ENCODE assay signal across 20 cellular contexts in the genomic region with DNA sequence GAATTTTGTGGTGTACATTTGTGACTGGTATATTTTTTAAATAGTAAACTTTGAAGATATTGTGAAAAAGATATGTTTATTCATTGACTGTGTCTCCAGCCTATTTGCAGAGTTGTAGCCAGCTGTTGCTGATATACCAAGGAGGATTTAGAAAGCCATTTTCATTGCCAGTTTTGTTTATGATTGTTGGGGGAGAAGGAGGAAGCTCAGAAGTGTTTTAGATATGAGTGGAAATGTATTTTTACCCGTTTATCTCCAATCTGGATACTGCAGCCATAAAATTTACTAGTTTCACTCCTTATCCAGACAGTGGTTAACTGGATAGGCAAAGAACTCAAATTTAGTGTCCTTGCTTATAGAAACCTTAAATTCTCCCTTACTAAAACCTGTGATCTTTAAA. TPM values are rescaled to one million over a fixed set of nuclear protein-coding genes. Genes with fewer than 3 reads are reported as not detected.
DNase-seq lines count a peak whose midpoint lies in the region; ATAC-seq and TF ChIP-seq lines count a peak whose summit lies in the region.
"Had no signal": no experiment of that assay in that cellular context is flagged by ENCODE, and none has a peak within 500 bp of the region (broad histone marks: within the 10 kb centered on the region; RNA-seq: fewer than 3 reads in every experiment).

No MANE protein-coding gene starts in this region.

- H3K4me2 ChIP-seq in PC-9, result no peak overlapping the region
- H3K4me2 ChIP-seq: KMS-11 had no signal

- H3K79me2 ChIP-seq in PC-9 (ENCODE audit: low read depth), result peaks cover 76% of the 10 kb centered on the region

- no TSS peak for BruUV-seq in PC-9 (replicated peaks; lab: Mats Ljungman, UMichigan)

- 37 to 41% (median 38%) methylated on average over 1 of the region's 1 CpG for WGBS in psoas muscle, 3 donors

- H3K4me1 Mint-ChIP-seq in CD8-positive, alpha-beta T cell (ENCODE audit: low read depth), result peaks cover 73% of the 10 kb centered on the region

- H3K9me3 Mint-ChIP-seq in CD8-positive, alpha-beta T cell, result no peaks in the 10 kb centered on the region

- H3K27ac ChIP-seq in CD8-positive, alpha-beta T cell (ENCODE audit: low read depth, low read length), result no peak overlapping the region
- peak overlapping the region; percentile 11 for H3K27ac ChIP-seq in psoas muscle
- no peak overlapping the region for H3K27ac ChIP-seq in PC-9
- H3K27ac ChIP-seq: C4-2B, KMS-11 had no signal

- no peaks in the 10 kb centered on the region for H3F3A ChIP-seq in PC-9 (ENCODE audit: insufficient read depth, low read depth)

- no peaks in the 10 kb centered on the region; the same call in 1 of the 2 replicates for H4K20me1 ChIP-seq in PC-9 (ENCODE audit: insufficient read depth)

- H3K36me3 Mint-ChIP-seq in CD8-positive, alpha-beta T cell, result peaks cover 30% of the 10 kb centered on the region

- POLR2A ChIA-PET in CD8-positive, alpha-beta T cell (lab: Charles Lee), result no interaction called here
- POLR2A ChIA-PET in PC-9 (lab: Charles Lee; ENCODE audit: unreplicated experiment), result no interaction called here

- no peaks in the 10 kb centered on the region for H3K9me3 ChIP-seq in CD8-positive, alpha-beta T cell (ENCODE audit: low read length)
- no peaks in the 10 kb centered on the region for H3K9me3 ChIP-seq in psoas muscle
- H3K9me3 ChIP-seq in PC-9 (ENCODE audit: insufficient read depth, low read depth), result no peaks in the 10 kb centered on the region

- no peaks in the 10 kb centered on the region for H3K27me3 ChIP-seq in CD8-positive, alpha-beta T cell (ENCODE audit: insufficient read depth, low read length)
- H3K27me3 ChIP-seq in psoas muscle (ENCODE audit: insufficient read depth in 3 of 3, low read length in 2 of 3) (no peaks in the 10 kb centered on the region), PC-9 (ENCODE audit: insufficient read depth, low read depth) (no peaks in the 10 kb centered on the region)

- no peak for ATAC-seq in CD8-positive, alpha-beta T cell
- ATAC-seq in psoas muscle (no peak), GM18909 (IDR thresholded peaks at IDR 0.05; ENCODE audit: poor library complexity, unreplicated experiment) (no peak)
- ATAC-seq: PC-3 had no signal

- CTCF ChIA-PET in CD8-positive, alpha-beta T cell (lab: Charles Lee), result no interaction called here
- CTCF ChIA-PET in PC-9 (lab: Charles Lee), result no interaction called here

- no peak overlapping the region for H3K4me3 ChIP-seq in CD8-positive, alpha-beta T cell (ENCODE audit: low read depth, low read length)
- H3K4me3 ChIP-seq in psoas muscle (no peak overlapping the region), PC-9 (no peak overlapping the region)
- H3K4me3 ChIP-seq: GM12878 had no signal

- H3K9me2 ChIP-seq in PC-9 (ENCODE audit: insufficient read depth), result no peaks in the 10 kb centered on the region

- intact Hi-C loops in CD8-positive, alpha-beta T cell (cut with DNase I, micrococcal nuclease), result loop anchor here in 1 of 2 experiments (2.0 kb wide), 1 partner anchor 15 kb away; no protein-coding TSS in a partner anchor
- intact Hi-C loops in psoas muscle (cut with DNase I) (no loop called here), PC-9 (cut with micrococcal nuclease; ENCODE audit: unreplicated experiment) (no loop called here)

- no peak overlapping the region for H3K4me3 Mint-ChIP-seq in CD8-positive, alpha-beta T cell

- H2AFZ ChIP-seq in PC-9, result no peak overlapping the region

- no peak for TF ChIP-seq CTCF in CD8-positive, alpha-beta T cell (IDR thresholded peaks at IDR 0.05)
- TF ChIP-seq CTCF in psoas muscle (IDR thresholded peaks at IDR 0.05), result no peak
- no peak for TF ChIP-seq CTCF in PC-9 (conservative IDR thresholded peaks at IDR 0.05)

- peak overlapping the region; percentile 15 for H3K27ac Mint-ChIP-seq in CD8-positive, alpha-beta T cell

- no peaks in the 10 kb centered on the region for H3K36me3 ChIP-seq in CD8-positive, alpha-beta T cell (ENCODE audit: insufficient read depth, low read length)
- H3K36me3 ChIP-seq in psoas muscle (ENCODE audit: insufficient read depth in 1 of 2, low read depth in 1 of 2) (no peaks in the 10 kb centered on the region), PC-9 (ENCODE audit: low read depth) (no peaks in the 10 kb centered on the region)

- TF ChIP-seq POLR2A in erythroblast (IDR thresholded peaks at IDR 0.05; ENCODE audit: low read length), result no peak

- H3K4me1 ChIP-seq in CD8-positive, alpha-beta T cell (ENCODE audit: insufficient read depth, low read length), result peaks cover 35% of the 10 kb centered on the region
- H3K4me1 ChIP-seq in psoas muscle (peaks cover 70% of the 10 kb centered on the region), PC-9 (replicated peaks; ENCODE audit: insufficient read depth) (peaks cover 9% of the 10 kb centered on the region)

- H3K27me3 Mint-ChIP-seq in CD8-positive, alpha-beta T cell (ENCODE audit: low read depth), result no peaks in the 10 kb centered on the region

- no peak for DNase-seq in CD8-positive, alpha-beta T cell
- DNase-seq in OCI-M2 (lab: John Stamatoyannopoulos, UW; ENCODE audit: unreplicated experiment), result peak; percentile 5
- peak; percentile 38 to 62 for DNase-seq in erythroblast (lab: John Stamatoyannopoulos, UW)
- no peak for DNase-seq in psoas muscle
- no peak for DNase-seq in NK-92 treated with Interleukin-12 subunit alpha and Interleukin-12 subunit beta, amount 100 ng/mL, for 24 hours (lab: John Stamatoyannopoulos, UW)
- no peak for DNase-seq in PC-9
- DNase-seq: DMS79, H7, NCI-H1105 treated with DMSO at 0.1 percent for 48 hours, NCI-H2029 treated with DMSO at 0.1 percent for 48 hours, NCI-H446, NCI-H526, PC-3, RPMI8226, SHP77, SW 1271 had no signal

RNA-seq across cellular contexts. Expression of gene ATP11B, which starts 18.8 kb away (rescaled TPM):
- total RNA-seq in CD8-positive, alpha-beta T cell, result 100 to 1,000 TPM; 122 to 125 TPM
- 10 to 100 TPM; 18.8 to 23.9 (median 20.8) TPM for total RNA-seq in psoas muscle
- polyA plus RNA-seq in psoas muscle, result 10 to 100 TPM in 1 of 3 donors, 1 to 10 TPM in 2; 4.0 to 17.6 (median 6.4) TPM
- total RNA-seq in PC-9 (2021), result 48.3 and 66.5 TPM in 2 replicates

Comparison
In these comparisons a context has a peak if more than half of its experiments do, and no peak if none do; other contexts are left out.
1. DNase-seq: peak in OCI-M2 (single experiment) and erythroblast (2 of 2); none in CD8-positive, alpha-beta T cell (0 of 7), psoas muscle (0 of 2), NK-92 treated with Interleukin-12 subunit alpha and Interleukin-12 subunit beta, amount 100 ng/mL, for 24 hours (single experiment) and PC-9 (0 of 2).